Comparison of ENCODE assay signal across 16 cellular contexts in the genomic region with DNA sequence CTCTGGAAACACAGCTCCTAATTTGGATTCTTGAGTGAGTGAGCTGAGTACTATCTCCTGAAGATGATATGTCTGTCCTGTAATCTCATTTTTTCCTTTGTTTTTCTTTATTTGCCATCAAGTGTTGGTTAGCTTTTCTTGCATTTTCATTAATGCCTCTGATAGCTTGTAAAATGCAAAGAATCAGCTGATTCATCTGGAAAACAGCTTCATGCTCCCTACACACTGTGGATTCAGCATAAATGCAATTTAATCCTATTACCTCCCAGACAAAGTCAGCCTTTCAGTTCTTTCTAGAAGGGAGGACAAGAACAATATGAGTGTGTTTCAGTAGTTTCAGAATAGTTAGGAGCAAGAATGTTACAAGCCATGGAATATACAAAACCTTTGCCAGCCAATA.
"Had no signal": no experiment of that assay in that cellular context is flagged by ENCODE, and none has a peak within 500 bp of the region (broad histone marks: within the 10 kb centered on the region; RNA-seq: fewer than 3 reads in every experiment).

No MANE protein-coding gene starts in this region.

- H3K36me3 ChIP-seq: spleen, thoracic aorta, upper lobe of left lung had no signal

- H3K4me3 ChIP-seq: spleen, thoracic aorta, upper lobe of left lung had no signal

- H3K27ac ChIP-seq: thoracic aorta had no signal

- DNase-seq: activated CD4-positive, alpha-beta T cell treated with anti-CD3 and anti-CD28 coated beads, Interleukin-2, amount 10 ng/mL, durations not matched to agents 7 days and 5 days; activated CD8-positive, alpha-beta T cell treated with anti-CD3 and anti-CD28 coated beads, Interleukin-2, amount 10 ng/mL, durations not matched to agents 7 days and 5 days; activated naive CD4-positive, alpha-beta T cell treated with anti-CD3 and anti-CD28 coated beads for 36 hours; activated T-cell treated with anti-CD3 and anti-CD28 coated beads, Interleukin-2, amount 50 U/mL, for 24 hours; cortex of kidney; mesendoderm; natural killer cell; occipital lobe; right cardiac atrium; spleen; stimulated activated CD4-positive, alpha-beta T cell treated with anti-CD3 and anti-CD28 coated beads, Interleukin-4, amount 100 ng/mL, for 4 hours; stimulated activated naive B cell treated with anti-CD40 and anti-IgM and Interleukin-4, amounts not matched to agents 10 μg/mL and 1 μg/mL and 100 μg/mL, for 72 hours; T-helper 1 cell; T1000; upper lobe of left lung had no signal

- H3K9me3 ChIP-seq: spleen, thoracic aorta, upper lobe of left lung had no signal

- H3K27me3 ChIP-seq: spleen, upper lobe of left lung had no signal
